9 cellular contexts compared by ENCODE assay signal in genomic region chr20:34516038-34516873, GRCh38. TPM values are rescaled to one million over a fixed set of nuclear protein-coding genes. Genes with fewer than 3 reads are reported as not detected.
DNase-seq lines count a peak whose midpoint lies in the region; ATAC-seq, FAIRE-seq and TF ChIP-seq lines count a peak whose summit lies in the region.
"Had no signal": no experiment of that assay in that cellular context is flagged by ENCODE, and none has a peak within 500 bp of the region (broad histone marks: within the 10 kb centered on the region; RNA-seq: fewer than 3 reads in every experiment).

Gene DYNLRB1, plus strand, starts transcription at chr20:34516422. Its CDS starts 37 bp downstream, at chr20:34516459.

- no peak for TF ChIP-seq CTCF in keratinocyte (optimal IDR thresholded peaks at IDR 0.05 in 1 of 3, IDR thresholded peaks at IDR 0.05 in 1 of 3, conservative IDR thresholded peaks at IDR 0.05 in 1 of 3; ENCODE audit: extremely low read depth in 1 of 3, insufficient read depth in 2 of 3, low read length in 3 of 3)

- H3K9me3 ChIP-seq in keratinocyte (ENCODE audit: control insufficient read depth, low read depth, low read length), result no peaks in the 10 kb centered on the region

- dilution Hi-C loops in keratinocyte (cut with MboI; ENCODE audit: extremely low pct_ligation_motif_present, low sequenced_read_pairs), result no loop called here

- peak within 1 kb of the TSS; percentile 53 for H2AFZ ChIP-seq in keratinocyte (ENCODE audit: control insufficient read depth, low read length)

- H4K20me1 ChIP-seq in keratinocyte (ENCODE audit: control insufficient read depth, extremely low read depth, insufficient read depth, low read length), result peaks cover 2% of the 10 kb centered on the region

- DNase-seq in AG20443 (ENCODE audit: low spot score), result peak; percentile 97
- DNase-seq in NCI-H510A (lab: John Stamatoyannopoulos, UW), result peak; percentile 90
- peak; percentile 90 for DNase-seq in activated CD4-positive, alpha-beta T cell treated with anti-CD3 and anti-CD28 coated beads for 1 hour
- DNase-seq in cerebellar nuclear complex (lab: John Stamatoyannopoulos, UW), result peak; percentile 83 to 84
- peak; percentile 81 for DNase-seq in keratinocyte (ENCODE audit: low read depth, low spot score)
- peak; percentile 89 to 95 (median 93) for DNase-seq in stimulated activated CD4-positive, alpha-beta T cell treated with anti-CD3 and anti-CD28 coated beads, Interleukin-12 subunit alpha, Interleukin-12 subunit beta, amount 100 ng/mL, for 48 hours (ENCODE audit: low read depth in 2 of 3, low spot score in 1 of 3)

- H3K4me1 ChIP-seq in keratinocyte (ENCODE audit: control insufficient read depth, extremely low read depth, insufficient read depth, low read length), result peaks cover 25% of the 10 kb centered on the region

- peaks cover 9 to 16% of the 10 kb centered on the region in 2 experiments for H3K36me3 ChIP-seq in keratinocyte (ENCODE audit: control insufficient read depth in 2 of 2, extremely low read depth in 1 of 2, insufficient read depth in 2 of 2, low read length in 2 of 2)

- H3K9me1 ChIP-seq in keratinocyte (ENCODE audit: control insufficient read depth, extremely low read depth, insufficient read depth, low read length), result no peaks in the 10 kb centered on the region

- ATAC-seq in GM19043 (IDR thresholded peaks at IDR 0.05; ENCODE audit: low read depth, unreplicated experiment) (peak; percentile 59), HG03378 (IDR thresholded peaks at IDR 0.05; ENCODE audit: unreplicated experiment) (peak; percentile 73)

- peak within 1 kb of the TSS; percentile 88 for H3K4me2 ChIP-seq in keratinocyte (ENCODE audit: control insufficient read depth, extremely low read depth, insufficient read depth, low read depth, low read length)

- peak within 1 kb of the TSS; percentile 83 to 98 (median 97) for H3K4me3 ChIP-seq in keratinocyte (ENCODE audit: control insufficient read depth in 2 of 3, extremely low read depth in 1 of 3, insufficient read depth in 2 of 3, low read depth in 1 of 3, low read length in 3 of 3)

- FAIRE-seq in keratinocyte (lab: Jason Lieb, UNC), result peak; percentile 13
- FAIRE-seq: colon had no signal

- no peaks in the 10 kb centered on the region for H3K27me3 ChIP-seq in keratinocyte (ENCODE audit: control insufficient read depth, extremely low read depth, insufficient read depth, low read length)

- H3K79me2 ChIP-seq in keratinocyte (ENCODE audit: control insufficient read depth, insufficient read depth, low read length), result peaks cover 45% of the 10 kb centered on the region

- H3K27ac ChIP-seq in keratinocyte (ENCODE audit: control insufficient read depth, insufficient read depth, low read length), result peak within 1 kb of the TSS; percentile 96

- peak within 1 kb of the TSS; percentile 96 for H3K9ac ChIP-seq in keratinocyte (ENCODE audit: control insufficient read depth, extremely low read depth, insufficient read depth, low read length)

RNA-seq across cellular contexts. Expression of gene DYNLRB1, which starts in this region (rescaled TPM):
- 126 to 227 TPM (median 156 TPM) in 3 replicates for polyA plus RNA-seq in keratinocyte
- 50.1 TPM for polyA plus RNA-seq in keratinocyte (2011; ENCODE audit: low read depth)
- polyA plus RNA-seq in keratinocyte (2011; cell fraction: cytosol; rRNA removed), result 204 and 229 TPM in 2 replicates
- 83.6 and 89.5 TPM in 2 replicates for polyA plus RNA-seq in keratinocyte (2011; cell fraction: nucleus; rRNA removed)
- polyA plus RNA-seq in keratinocyte (2012; ENCODE audit: low replicate concordance), result 242 and 320 TPM in 2 replicates
- 133 to 171 TPM (median 164 TPM) in 3 replicates for polyA minus RNA-seq in keratinocyte
- 79.2 TPM for polyA minus RNA-seq in keratinocyte (2011; cell fraction: cytosol; rRNA and poly(A)+ RNA removed)
- 24.8 and 40.3 TPM in 2 replicates for polyA minus RNA-seq in keratinocyte (2011; cell fraction: nucleus; rRNA and poly(A)+ RNA removed)

Comparison
In these comparisons a context has a peak if more than half of its experiments do, and no peak if none do; other contexts are left out.
1. Peak in every context shown above with its lines: DNase-seq, ATAC-seq, H3K4me3 ChIP-seq and H3K27ac ChIP-seq.